In the genomic region with DNA sequence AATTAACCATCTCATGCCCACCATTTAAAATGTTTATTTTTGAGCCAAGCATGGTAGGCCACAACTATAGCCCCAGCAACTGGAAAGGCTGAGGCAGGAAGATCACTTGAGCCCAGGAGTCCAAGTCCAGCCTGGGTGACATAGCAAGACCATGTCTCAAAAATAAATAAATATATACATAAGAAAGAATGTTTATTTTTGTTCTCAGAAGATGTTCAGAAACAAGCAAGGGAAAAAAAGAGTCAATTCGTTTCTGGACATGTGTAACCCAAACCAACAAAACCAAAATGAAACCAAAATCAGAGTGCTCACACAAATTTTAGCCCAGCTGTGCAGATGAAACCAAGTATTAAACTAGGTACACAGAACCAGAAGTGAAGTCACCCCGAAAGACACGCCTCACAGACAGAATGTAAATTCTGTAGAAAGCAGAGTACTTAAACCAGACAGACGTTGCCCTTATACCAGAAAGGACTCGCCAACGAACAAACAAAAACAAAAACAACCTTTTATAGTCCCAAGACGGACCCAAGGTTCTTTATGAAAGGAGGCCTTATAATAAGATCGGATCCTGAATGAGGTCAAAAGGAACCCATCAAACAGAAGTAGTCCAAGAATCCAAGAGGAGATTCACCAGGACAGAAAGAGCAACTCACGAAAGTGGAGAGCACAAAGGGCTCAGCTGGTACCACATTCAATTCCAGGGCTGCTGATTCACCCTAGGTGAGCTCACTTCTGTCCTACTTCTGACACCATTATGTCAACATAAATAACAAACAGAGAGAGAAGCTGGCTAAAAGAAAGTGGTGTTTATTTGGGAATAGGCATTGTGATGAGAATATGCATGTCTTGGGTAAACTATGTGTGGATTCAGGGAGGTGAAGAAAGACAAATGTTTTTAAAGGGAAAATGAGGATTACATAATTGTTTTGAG, we compare ENCODE assay signal across 10 cellular contexts. TPM values are rescaled to one million over a fixed set of nuclear protein-coding genes. Genes with fewer than 3 reads are reported as not detected.
A peak's percentile ranks its signal among the peaks of the same experiment; 100 is the strongest.
DNase-seq lines count a peak whose midpoint lies in the region; ATAC-seq and TF ChIP-seq lines count a peak whose summit lies in the region.
"Had no signal": no experiment of that assay in that cellular context is flagged by ENCODE, and none has a peak within 500 bp of the region (broad histone marks: within the 10 kb centered on the region; RNA-seq: fewer than 3 reads in every experiment).

No MANE protein-coding gene starts in this region.

- no peak overlapping the region for H3K4me2 ChIP-seq in neural progenitor cell

- TF ChIP-seq CTCF in neural progenitor cell (IDR thresholded peaks at IDR 0.05) = no peak

- peaks cover 2% of the 10 kb centered on the region for H3K27me3 Mint-ChIP-seq in neural progenitor cell (ENCODE audit: insufficient read depth, low read depth)
- H3K27me3 Mint-ChIP-seq: activated naive CD4-positive, alpha-beta T cell treated with anti-CD3 and anti-CD28 coated beads, Interleukin-2, amount 10 ng/mL, durations not matched to agents 7 days and 5 days; stimulated activated naive CD8-positive, alpha-beta T cell treated with anti-CD3 and anti-CD28 coated beads, Interleukin-15, Interleukin-2, amounts not matched to agents 100 ng/mL and 50 ng/mL, for 24 hours had no signal

- H3F3A ChIP-seq in neural progenitor cell (ENCODE audit: low read depth) = no peaks in the 10 kb centered on the region

- no peaks in the 10 kb centered on the region for H3K9me3 ChIP-seq in neural progenitor cell (ENCODE audit: low read depth)
- H3K9me3 ChIP-seq: left lung had no signal

- H3K4me3 Mint-ChIP-seq in neural progenitor cell = no peak overlapping the region
- H3K4me3 Mint-ChIP-seq: activated naive CD4-positive, alpha-beta T cell treated with anti-CD3 and anti-CD28 coated beads, Interleukin-2, amount 10 ng/mL, durations not matched to agents 7 days and 5 days; stimulated activated naive CD8-positive, alpha-beta T cell treated with anti-CD3 and anti-CD28 coated beads, Interleukin-15, Interleukin-2, amounts not matched to agents 100 ng/mL and 50 ng/mL, for 24 hours had no signal

- DNase-seq in GM19238 (ENCODE audit: insufficient read length, low spot score) (peak; percentile 33), neural progenitor cell (ENCODE audit: low spot score) (no peak), DMS 273 treated with DMSO at 0.1 percent for 48 hours (lab: John Stamatoyannopoulos, UW) (no peak), NCI-H1105 treated with DMSO at 0.1 percent for 48 hours (lab: John Stamatoyannopoulos, UW) (no peak)
- DNase-seq in stimulated activated CD4-positive, alpha-beta T cell treated with anti-CD3 and anti-CD28 coated beads, Interleukin-12 subunit alpha, Interleukin-12 subunit beta, amount 100 ng/mL, for 4 hours = no peak
- DNase-seq: activated naive CD4-positive, alpha-beta T cell treated with anti-CD3 and anti-CD28 coated beads, Interleukin-2, amount 10 ng/mL, durations not matched to agents 7 days and 5 days; left lung had no signal

- no peaks in the 10 kb centered on the region for H3K36me3 Mint-ChIP-seq in neural progenitor cell
- H3K36me3 Mint-ChIP-seq: activated naive CD4-positive, alpha-beta T cell treated with anti-CD3 and anti-CD28 coated beads, Interleukin-2, amount 10 ng/mL, durations not matched to agents 7 days and 5 days had no signal

- H4K20me1 ChIP-seq in neural progenitor cell (ENCODE audit: low read depth) = no peaks in the 10 kb centered on the region

- H3K4me1 Mint-ChIP-seq in neural progenitor cell = no peaks in the 10 kb centered on the region
- H3K4me1 Mint-ChIP-seq: activated naive CD4-positive, alpha-beta T cell treated with anti-CD3 and anti-CD28 coated beads, Interleukin-2, amount 10 ng/mL, durations not matched to agents 7 days and 5 days had no signal

- no peak overlapping the region for H3K9ac ChIP-seq in neural progenitor cell

- no peak overlapping the region for H3K27ac ChIP-seq in neural progenitor cell
- H3K27ac ChIP-seq: left lung had no signal

- no peaks in the 10 kb centered on the region for H3K79me2 ChIP-seq in neural progenitor cell (ENCODE audit: low read depth)

- H3K4me1 ChIP-seq in neural progenitor cell = no peaks in the 10 kb centered on the region
- H3K4me1 ChIP-seq: left lung had no signal

- no peaks in the 10 kb centered on the region for H3K9me3 Mint-ChIP-seq in neural progenitor cell
- H3K9me3 Mint-ChIP-seq: activated naive CD4-positive, alpha-beta T cell treated with anti-CD3 and anti-CD28 coated beads, Interleukin-2, amount 10 ng/mL, durations not matched to agents 7 days and 5 days; stimulated activated naive CD8-positive, alpha-beta T cell treated with anti-CD3 and anti-CD28 coated beads, Interleukin-15, Interleukin-2, amounts not matched to agents 100 ng/mL and 50 ng/mL, for 24 hours had no signal

- no peak overlapping the region for H3K4me3 ChIP-seq in neural progenitor cell
- H3K4me3 ChIP-seq: left lung had no signal

- H2AFZ ChIP-seq in neural progenitor cell (replicated peaks) = peak overlapping the region; percentile 45

- H3K27ac Mint-ChIP-seq in neural progenitor cell = no peak overlapping the region
- H3K27ac Mint-ChIP-seq: activated naive CD4-positive, alpha-beta T cell treated with anti-CD3 and anti-CD28 coated beads, Interleukin-2, amount 10 ng/mL, durations not matched to agents 7 days and 5 days; stimulated activated naive CD8-positive, alpha-beta T cell treated with anti-CD3 and anti-CD28 coated beads, Interleukin-15, Interleukin-2, amounts not matched to agents 100 ng/mL and 50 ng/mL, for 24 hours had no signal

- H3K36me3 ChIP-seq in neural progenitor cell = no peaks in the 10 kb centered on the region
- H3K36me3 ChIP-seq: left lung had no signal

- peak; percentile 84 for ATAC-seq in HG02588 (IDR thresholded peaks at IDR 0.05; ENCODE audit: unreplicated experiment)
- peak; percentile 87 for ATAC-seq in HG03558 (IDR thresholded peaks at IDR 0.05; ENCODE audit: extremely low read depth, unreplicated experiment)
- ATAC-seq: left lung had no signal

- H3K27me3 ChIP-seq in neural progenitor cell = no peaks in the 10 kb centered on the region
- H3K27me3 ChIP-seq: left lung had no signal

RNA-seq across cellular contexts. Expression of a gene that starts 31.8 kb away (rescaled TPM):
- 36.9 and 38.7 TPM in 2 replicates for total RNA-seq in neural progenitor cell (ENCODE audit: low replicate concordance)
